18 cellular contexts compared by ENCODE assay signal in the genomic region with DNA sequence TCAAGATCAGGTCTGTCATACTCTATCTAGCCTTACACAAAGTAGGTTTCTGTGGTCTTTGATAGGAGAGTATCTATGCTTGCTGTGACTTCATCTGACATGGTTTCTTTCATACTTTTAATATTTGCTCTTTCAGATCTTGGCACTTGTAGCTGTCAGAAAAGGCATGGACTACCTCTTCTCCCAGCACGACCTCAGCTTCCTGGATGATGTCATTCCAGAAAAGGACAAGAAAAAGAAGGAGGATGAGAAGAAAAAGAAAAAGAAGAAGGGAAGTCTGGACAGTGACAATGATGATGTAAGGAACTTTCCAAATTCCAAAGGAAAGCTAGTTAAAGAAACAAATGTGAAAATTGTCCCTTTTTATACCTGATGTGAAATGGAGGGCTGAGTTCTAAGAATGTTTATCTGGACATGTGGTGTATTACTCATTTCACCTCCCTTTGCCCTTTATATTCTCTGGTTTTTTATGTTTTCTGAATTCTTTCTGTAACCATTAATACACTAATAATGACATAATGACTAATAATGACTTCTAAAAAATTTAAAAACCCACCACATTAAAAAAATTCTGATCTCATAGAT.
A peak's percentile ranks its signal among the peaks of the same experiment; 100 is the strongest.
DNase-seq lines count a peak whose midpoint lies in the region; ATAC-seq and TF ChIP-seq lines count a peak whose summit lies in the region.
"Had no signal": no experiment of that assay in that cellular context is flagged by ENCODE, and none has a peak within 500 bp of the region (broad histone marks: within the 10 kb centered on the region; RNA-seq: fewer than 3 reads in every experiment).

No MANE protein-coding gene starts in this region.

- peaks cover 13% of the 10 kb centered on the region for H3K4me1 ChIP-seq in skeletal muscle satellite cell (ENCODE audit: control insufficient read depth, insufficient read depth, low read length)
- H3K4me1 ChIP-seq: vagina had no signal

- DNase-seq in HCEC 1CT (peak; percentile 29), fibroblast of mammary gland (ENCODE audit: low read depth) (peak; percentile 33), foreskin melanocyte (no peak)
- DNase-seq: activated B cell treated with CpG ODN at 0.5 μM for 24 hours; activated gamma-delta T cell treated with Interleukin-2 at 50 U/mL for 16 hours; DND-41; effector CD8-positive, alpha-beta T cell; NCI-H2029; NCI-H526; occipital lobe; RPMI8226; small intestine had no signal

- no peak for ATAC-seq in SK-N-SH treated with all-trans-retinoic acid at 6 μM for 48 hours
- no peak for ATAC-seq in GM21515 (IDR thresholded peaks at IDR 0.05; ENCODE audit: unreplicated experiment)
- no peak for ATAC-seq in HG03442 (IDR thresholded peaks at IDR 0.05; ENCODE audit: unreplicated experiment)

- no peak overlapping the region for H3K4me3 ChIP-seq in fibroblast of mammary gland (ENCODE audit: control insufficient read depth, low read depth, low read length)
- no peak overlapping the region for H3K4me3 ChIP-seq in skeletal muscle satellite cell (ENCODE audit: low read length)
- H3K4me3 ChIP-seq: cardiac muscle cell, vagina had no signal

- peak overlapping the region; percentile 13 for H3K4me2 ChIP-seq in skeletal muscle satellite cell (ENCODE audit: low read length)

- H3K36me3 ChIP-seq in skeletal muscle satellite cell (ENCODE audit: insufficient read depth, low read length) = no peaks in the 10 kb centered on the region
- H3K36me3 ChIP-seq: cardiac muscle cell, vagina had no signal

- H3K9me3 ChIP-seq in skeletal muscle satellite cell (replicated peaks; ENCODE audit: low read length) = no peaks in the 10 kb centered on the region
- H3K9me3 ChIP-seq: vagina had no signal

- no peaks in the 10 kb centered on the region for H3K27me3 ChIP-seq in skeletal muscle satellite cell (ENCODE audit: control insufficient read depth, insufficient read depth, low read length)
- H3K27me3 ChIP-seq: cardiac muscle cell, vagina had no signal

- no peak for TF ChIP-seq CTCF in fibroblast of mammary gland (conservative IDR thresholded peaks at IDR 0.05; ENCODE audit: control insufficient read depth, insufficient read depth, low read depth, low read length)

- H3K9ac ChIP-seq in skeletal muscle satellite cell (ENCODE audit: low read depth, low read length) = no peak overlapping the region

TF ChIP-seq in SK-N-SH treated with all-trans-retinoic acid at 6 μM for 48 hours, 23 proteins besides CTCF, POLR2A, EP300 and RAD21:
- TF ChIP-seq ISL1 (CRISPR knock-in tag; IDR thresholded peaks at IDR 0.05) (peak; percentile 44; the same call in 1 of the 2 replicates), ESRRG (CRISPR knock-in tag; IDR thresholded peaks at IDR 0.05) (no peak), PPARA (CRISPR knock-in tag; IDR thresholded peaks at IDR 0.05; ENCODE audit: borderline replicate concordance) (no peak), GLIS3 (CRISPR knock-in tag; IDR thresholded peaks at IDR 0.05) (no peak), ZFP3 (CRISPR knock-in tag; IDR thresholded peaks at IDR 0.05) (no peak)
TF ChIP-seq in SK-N-SH treated with all-trans-retinoic acid at 6 μM for 48 hours: peak in this region for 1.
